Comparison of ENCODE assay signal across 21 cellular contexts in the genomic region with DNA sequence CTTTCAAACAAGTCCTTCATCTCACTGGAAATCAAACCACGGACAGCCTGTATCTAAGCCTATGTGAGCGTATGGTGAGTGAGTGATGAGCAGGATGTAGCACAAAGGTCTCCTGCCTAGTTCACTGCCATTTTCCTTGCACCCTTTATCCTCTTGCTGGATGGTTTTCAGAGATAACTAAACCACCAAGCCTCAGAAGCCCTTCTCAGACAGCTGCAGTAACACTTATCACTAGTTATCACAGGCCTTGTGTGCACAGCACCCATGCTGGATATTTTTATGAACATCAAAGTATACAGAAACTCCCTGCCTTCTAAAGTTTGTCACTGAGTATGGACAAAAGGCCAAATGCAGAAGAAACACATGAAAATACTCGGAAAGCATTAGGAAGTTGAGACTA.
"Had no signal": no experiment of that assay in that cellular context is flagged by ENCODE, and none has a peak within 500 bp of the region (broad histone marks: within the 10 kb centered on the region; RNA-seq: fewer than 3 reads in every experiment).

No MANE protein-coding gene starts in this region.

- DNase-seq: activated CD4-positive, alpha-beta T cell treated with anti-CD3 and anti-CD28 coated beads, Interleukin-2, amount 10 ng/mL, durations not matched to agents 24 days and 14 days; activated CD4-positive, alpha-beta T cell treated with anti-CD3 and anti-CD28 coated beads, Interleukin-2, amount 50 U/mL, for 4 hours; activated CD8-positive, alpha-beta T cell treated with anti-CD3 and anti-CD28 coated beads for 36 hours; activated gamma-delta T cell; activated naive CD4-positive, alpha-beta T cell treated with Interleukin-2 at 50 U/mL for 16 hours; activated naive CD8-positive, alpha-beta T cell treated with anti-CD3 and anti-CD28 coated beads, Interleukin-2, amount 10 ng/mL, durations not matched to agents 7 days and 5 days; activated T-cell treated with anti-CD3 and anti-CD28 coated beads, Interleukin-2, amount 50 U/mL, for 24 hours; caudate nucleus; cerebellar nuclear complex; Kasumi-1; KG1; MG63; NCI-H1092; NCI-H1436 treated with DMSO at 0.1 percent for 48 hours; NCI-H1694 treated with DMSO at 0.1 percent for 48 hours; NCI-H2029; NCI-H345; NCI-H524 treated with DMSO at 0.1 percent for 48 hours; NK-92 treated with Interleukin-12 subunit alpha and Interleukin-12 subunit beta, amount 100 ng/mL, for 24 hours; Right ventricle myocardium superior had no signal

- H3K36me3 ChIP-seq: MG63 had no signal

- H3K27me3 ChIP-seq: MG63 had no signal

- FAIRE-seq: bronchial epithelial cell had no signal

- ATAC-seq: activated CD8-positive, alpha-beta T cell treated with anti-CD3 and anti-CD28 coated beads for 36 hours had no signal

- H3K4me3 ChIP-seq: MG63 had no signal
